ENCODE assay signal across 6 cellular contexts in the genomic region with DNA sequence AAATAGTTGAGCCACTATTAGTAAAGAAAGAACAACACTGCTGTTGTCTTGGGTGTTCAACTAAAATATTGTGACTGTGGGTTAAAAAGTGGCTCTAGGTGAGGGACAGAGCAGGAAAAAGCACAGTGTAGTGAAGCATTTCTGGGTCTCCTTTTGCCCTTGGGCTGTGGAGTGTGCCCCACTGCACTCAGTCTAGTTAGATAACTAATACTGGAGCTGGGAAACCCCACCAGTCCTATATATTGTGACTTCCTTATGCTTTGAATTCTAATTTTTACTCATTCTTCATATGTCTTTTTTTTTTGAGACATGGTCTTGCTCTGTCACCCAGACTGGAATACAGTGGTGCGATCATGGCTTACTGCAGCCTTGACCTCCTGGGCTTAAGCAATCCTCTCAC.
"Had no signal": no experiment of that assay in that cellular context is flagged by ENCODE, and none has a peak within 500 bp of the region (broad histone marks: within the 10 kb centered on the region; RNA-seq: fewer than 3 reads in every experiment).

No MANE protein-coding gene starts in this region.

- DNase-seq: GDM1, GF-D8 had no signal

- FAIRE-seq: GM12891, GM12892, GM18507, GM19239 had no signal
